ENCODE assay signal across 10 cellular contexts in the genomic region with DNA sequence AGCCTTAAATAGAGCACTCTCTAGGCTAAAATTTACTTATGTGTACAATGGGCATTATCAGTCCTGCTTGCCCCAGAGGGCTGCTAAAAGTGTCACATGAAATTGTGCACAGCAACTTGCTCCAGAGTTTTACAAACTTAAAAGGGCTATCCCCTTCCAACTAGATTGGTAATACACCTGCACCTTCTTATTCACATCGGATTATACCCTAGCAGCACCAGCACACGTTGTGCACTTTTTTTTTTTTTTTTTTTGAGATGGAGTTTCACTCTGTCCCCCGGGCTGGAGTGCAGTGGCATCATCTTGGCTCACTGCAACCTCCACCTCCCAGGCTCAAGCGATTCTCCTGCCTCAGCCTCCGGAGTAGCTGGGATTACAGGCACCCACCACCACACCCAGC. TPM values are rescaled to one million over a fixed set of nuclear protein-coding genes. Genes with fewer than 3 reads are reported as not detected.
DNase-seq lines count a peak whose midpoint lies in the region; ATAC-seq and TF ChIP-seq lines count a peak whose summit lies in the region.
"Not testable (repeated sequence)": the region's sequence is repeated elsewhere in the genome, so short reads cannot be mapped to it uniquely, and the experiment has no call there.
"Had no signal": no experiment of that assay in that cellular context is flagged by ENCODE, and none has a peak within 500 bp of the region (broad histone marks: within the 10 kb centered on the region; RNA-seq: fewer than 3 reads in every experiment).

No MANE protein-coding gene starts in this region.

- H3K36me3 ChIP-seq in GM23338 (ENCODE audit: insufficient read depth) (peaks cover 19% of the 10 kb centered on the region), HUES6 (ENCODE audit: control insufficient read depth, insufficient read depth, low read length) (peaks cover 36% of the 10 kb centered on the region)
- not testable (repeated sequence) for H3K36me3 ChIP-seq in mesendoderm (ENCODE audit: control insufficient read depth, insufficient read depth, low read length); neural progenitor cell

- H3K36me3 Mint-ChIP-seq in GM23338 (ENCODE audit: low read depth) (peaks cover 47% of the 10 kb centered on the region), WTC11 (peaks cover 38% of the 10 kb centered on the region), endothelial cell (ENCODE audit: low read depth, unreplicated experiment) (peaks cover 16% of the 10 kb centered on the region), neural progenitor cell (peaks cover 16% of the 10 kb centered on the region)
- peaks cover 17% of the 10 kb centered on the region for H3K36me3 Mint-ChIP-seq in activated T-helper 1 cell treated with anti-CD3 and anti-CD28 coated beads, Interleukin-12 subunit alpha, Interleukin-12 subunit beta, Interleukin-2, Interleukin-4 antibody, amounts not matched to agents 30 ng/mL and 10 ng/mL and 1 ng/mL, durations not matched to agents 14 hours and 24 hours and 36 hours (ENCODE audit: low read depth)

- H3K79me2 ChIP-seq in GM23338 (replicated peaks; ENCODE audit: insufficient read depth) (peaks cover 50% of the 10 kb centered on the region), mesendoderm (ENCODE audit: control insufficient read depth, insufficient read depth, low read length) (peaks cover 23% of the 10 kb centered on the region), neural progenitor cell (ENCODE audit: low read depth) (peaks cover 36% of the 10 kb centered on the region)

- H4K5ac ChIP-seq in mesendoderm (ENCODE audit: low read length), result not testable (repeated sequence)

- intact Hi-C loops in activated T-helper 1 cell treated with anti-CD3 and anti-CD28 coated beads, Interleukin-12 subunit alpha, Interleukin-12 subunit beta, Interleukin-2, Interleukin-4 antibody, amounts not matched to agents 30 ng/mL and 10 ng/mL and 1 ng/mL, durations not matched to agents 14 hours and 24 hours and 36 hours (cut with micrococcal nuclease), result not testable (repeated sequence)

- H2AFZ ChIP-seq in GM23338; neural progenitor cell (replicated peaks): not testable (repeated sequence)

- H3K56ac ChIP-seq in mesendoderm (ENCODE audit: low read length), result peak overlapping the region; percentile 71

- H3K9me2 ChIP-seq in GM23338 (ENCODE audit: insufficient read depth), result not testable (repeated sequence)

- not testable (repeated sequence) for H3K9me3 Mint-ChIP-seq in GM23338; WTC11; activated T-helper 1 cell treated with anti-CD3 and anti-CD28 coated beads, Interleukin-12 subunit alpha, Interleukin-12 subunit beta, Interleukin-2, Interleukin-4 antibody, amounts not matched to agents 30 ng/mL and 10 ng/mL and 1 ng/mL, durations not matched to agents 14 hours and 24 hours and 36 hours; endothelial cell (ENCODE audit: unreplicated experiment); neural progenitor cell

- peak overlapping the region; percentile 65; the same call in 1 of the 2 replicates for H3K27ac Mint-ChIP-seq in GM23338
- H3K27ac Mint-ChIP-seq in WTC11, result peak overlapping the region; percentile 95
- H3K27ac Mint-ChIP-seq in activated T-helper 1 cell treated with anti-CD3 and anti-CD28 coated beads, Interleukin-12 subunit alpha, Interleukin-12 subunit beta, Interleukin-2, Interleukin-4 antibody, amounts not matched to agents 30 ng/mL and 10 ng/mL and 1 ng/mL, durations not matched to agents 14 hours and 24 hours and 36 hours; neural progenitor cell: not testable (repeated sequence)
- H3K27ac Mint-ChIP-seq in endothelial cell (ENCODE audit: unreplicated experiment), result peak overlapping the region; percentile 0

- TF ChIP-seq CTCF in GM23338 (conservative IDR thresholded peaks at IDR 0.05; ENCODE audit: low read depth in 2 of 2); WTC11 (IDR thresholded peaks at IDR 0.05); endothelial cell (IDR thresholded peaks at IDR 0.05; ENCODE audit: unreplicated experiment); neural progenitor cell (IDR thresholded peaks at IDR 0.05): not testable (repeated sequence)

- H3K27me3 ChIP-seq in GM23338 (ENCODE audit: insufficient read depth); HUES6 (ENCODE audit: control insufficient read depth, insufficient read depth, low read length); mesendoderm (ENCODE audit: insufficient read depth, low read length, poor library complexity); neural progenitor cell: not testable (repeated sequence)

- DNase-seq in GM23338 (ENCODE audit: low spot score); HEK293T (ENCODE audit: extremely low spot score); WTC11 (ENCODE audit: low spot score); activated T-helper 1 cell treated with anti-CD3 and anti-CD28 coated beads, Interleukin-12 subunit alpha, Interleukin-12 subunit beta, Interleukin-2, Interleukin-4 antibody, amounts not matched to agents 30 ng/mL and 10 ng/mL and 1 ng/mL, durations not matched to agents 14 hours and 24 hours and 36 hours (ENCODE audit: low spot score); endothelial cell (ENCODE audit: low spot score); mesendoderm; neural progenitor cell (ENCODE audit: low spot score): not testable (repeated sequence)

- not testable (repeated sequence) for H3K9ac ChIP-seq in HUES6 (ENCODE audit: low read length); neural progenitor cell
- peak overlapping the region; percentile 11 for H3K9ac ChIP-seq in mesendoderm (ENCODE audit: low read length)

- not testable (repeated sequence) for H3K9me3 ChIP-seq in HUES6 (ENCODE audit: control insufficient read depth, insufficient read depth, low read depth, low read length); neural progenitor cell (ENCODE audit: low read depth)

- H2BK15ac ChIP-seq in mesendoderm (replicated peaks; ENCODE audit: low read depth), result not testable (repeated sequence)

- H3K79me1 ChIP-seq in mesendoderm (ENCODE audit: low read length), result not testable (repeated sequence)

- peaks cover 14% of the 10 kb centered on the region for H3K27me3 Mint-ChIP-seq in GM23338 (ENCODE audit: insufficient read depth, low read depth, poor library complexity)
- not testable (repeated sequence) for H3K27me3 Mint-ChIP-seq in WTC11 (ENCODE audit: low read depth); activated T-helper 1 cell treated with anti-CD3 and anti-CD28 coated beads, Interleukin-12 subunit alpha, Interleukin-12 subunit beta, Interleukin-2, Interleukin-4 antibody, amounts not matched to agents 30 ng/mL and 10 ng/mL and 1 ng/mL, durations not matched to agents 14 hours and 24 hours and 36 hours (ENCODE audit: insufficient read depth); endothelial cell (ENCODE audit: unreplicated experiment); neural progenitor cell (ENCODE audit: insufficient read depth, low read depth)

- POLR2A ChIA-PET in HEK293T (lab: Yijun Ruan, JAX), result not testable (repeated sequence)
- POLR2A ChIA-PET in WTC11 (lab: Charles Lee), result interaction anchor here (0.6 to 0.7 kb wide), 2 partner anchors 40 to 95 kb away, joined by 3 to 5 read pairs; no protein-coding TSS in a partner anchor

- H3K4ac ChIP-seq in mesendoderm (ENCODE audit: low read depth, low read length), result not testable (repeated sequence)

- not testable (repeated sequence) for H2BK120ac ChIP-seq in mesendoderm (ENCODE audit: low read depth, low read length)

- peak overlapping the region; percentile 45; the same call in 2 of the 3 replicates for H3K4me3 Mint-ChIP-seq in GM23338
- peak overlapping the region; percentile 49 for H3K4me3 Mint-ChIP-seq in WTC11
- peak overlapping the region; percentile 30 for H3K4me3 Mint-ChIP-seq in activated T-helper 1 cell treated with anti-CD3 and anti-CD28 coated beads, Interleukin-12 subunit alpha, Interleukin-12 subunit beta, Interleukin-2, Interleukin-4 antibody, amounts not matched to agents 30 ng/mL and 10 ng/mL and 1 ng/mL, durations not matched to agents 14 hours and 24 hours and 36 hours
- H3K4me3 Mint-ChIP-seq in endothelial cell (ENCODE audit: unreplicated experiment), result not testable (repeated sequence)
- H3K4me3 Mint-ChIP-seq in neural progenitor cell, result peak overlapping the region; percentile 43

- CTCF ChIA-PET in HEK293T (lab: Yijun Ruan, JAX) (interaction anchor here (0.6 kb wide), 1 partner anchor 379 kb away, joined by 5 read pairs; no protein-coding TSS in a partner anchor), WTC11 (lab: Charles Lee) (interaction anchor here (0.7 kb wide), 1 partner anchor 279 kb away, joined by 3 read pairs; no protein-coding TSS in a partner anchor)

- H3K18ac ChIP-seq in mesendoderm (ENCODE audit: low read length), result peak overlapping the region; percentile 53

- H2BK5ac ChIP-seq in mesendoderm (ENCODE audit: low read length), result peak overlapping the region; percentile 83

- peak overlapping the region; percentile 67 for H3K4me2 ChIP-seq in GM23338
- H3K4me2 ChIP-seq in mesendoderm (ENCODE audit: low read length); neural progenitor cell: not testable (repeated sequence)

- H3K27ac ChIP-seq in GM23338 (ENCODE audit: low read depth), result peak overlapping the region; percentile 95
- H3K27ac ChIP-seq in HUES6 (ENCODE audit: low read depth, low read length), result peak overlapping the region; percentile 39; the same call in 1 of the 2 replicates
- peak overlapping the region; percentile 81 for H3K27ac ChIP-seq in mesendoderm (ENCODE audit: low read depth, low read length)
- H3K27ac ChIP-seq in neural progenitor cell, result not testable (repeated sequence)

- WGBS in mesendoderm (ENCODE audit: extremely low coverage, insufficient coverage, low lambda C conversion rate), result no CpG with 5 or more reads among the region's 5 CpGs

- peaks cover 12% of the 10 kb centered on the region for H4K20me1 ChIP-seq in GM23338 (replicated peaks; ENCODE audit: insufficient read depth)
- H4K20me1 ChIP-seq in neural progenitor cell (ENCODE audit: low read depth), result peaks cover 22% of the 10 kb centered on the region

- H4K8ac ChIP-seq in mesendoderm (ENCODE audit: low read depth, low read length), result not testable (repeated sequence)

- H3F3A ChIP-seq in GM23338 (replicated peaks; ENCODE audit: low read depth) (peaks cover 51% of the 10 kb centered on the region), neural progenitor cell (ENCODE audit: low read depth) (peaks cover 17% of the 10 kb centered on the region)

- peak overlapping the region; percentile 29 for H3K23ac ChIP-seq in mesendoderm (ENCODE audit: low read length)

- H3K4me1 Mint-ChIP-seq in GM23338 (peaks cover 44% of the 10 kb centered on the region), WTC11 (peaks cover 49% of the 10 kb centered on the region), endothelial cell (ENCODE audit: unreplicated experiment) (peaks cover 50% of the 10 kb centered on the region), neural progenitor cell (peaks cover 29% of the 10 kb centered on the region)
- peaks cover 24% of the 10 kb centered on the region for H3K4me1 Mint-ChIP-seq in activated T-helper 1 cell treated with anti-CD3 and anti-CD28 coated beads, Interleukin-12 subunit alpha, Interleukin-12 subunit beta, Interleukin-2, Interleukin-4 antibody, amounts not matched to agents 30 ng/mL and 10 ng/mL and 1 ng/mL, durations not matched to agents 14 hours and 24 hours and 36 hours (ENCODE audit: low read depth)

- not testable (repeated sequence) for H3K4me3 ChIP-seq in GM23338; HUES6 (ENCODE audit: low read depth, low read length); mesendoderm (ENCODE audit: low read length); neural progenitor cell

- not testable (repeated sequence) for H2AK5ac ChIP-seq in mesendoderm (ENCODE audit: low read length)

- peaks cover 39% of the 10 kb centered on the region for H3K4me1 ChIP-seq in GM23338 (ENCODE audit: insufficient read depth)
- peaks cover 35% of the 10 kb centered on the region for H3K4me1 ChIP-seq in HUES6 (ENCODE audit: control insufficient read depth, insufficient read depth, low read length)
- H3K4me1 ChIP-seq in mesendoderm (ENCODE audit: control insufficient read depth, low read depth, low read length), result peaks cover 10% of the 10 kb centered on the region
- peaks cover 15% of the 10 kb centered on the region for H3K4me1 ChIP-seq in neural progenitor cell

- not testable (repeated sequence) for ATAC-seq in GM23338, WTC11

RNA-seq across cellular contexts. Expression of gene ATP5PD, which starts 3.0 kb away (rescaled TPM):
- 240 and 244 TPM in 2 replicates for total RNA-seq in GM23338 (2014; rRNA removed; shearing (Covaris generic))
- polyA plus RNA-seq in GM23338 (2016; fragmentation: Nextera tagmentation; extraction: Ambion mirVana), result 1,144 and 1,234 TPM in 2 replicates
- total RNA-seq in WTC11 (2021) (383 to 427 TPM (median 419 TPM) in 3 replicates), endothelial cell (ENCODE audit: unreplicated experiment) (179 TPM), neural progenitor cell (ENCODE audit: low replicate concordance) (209 and 268 TPM in 2 replicates)
- 152 and 165 TPM in 2 replicates for total RNA-seq in activated T-helper 1 cell treated with anti-CD3 and anti-CD28 coated beads, Interleukin-12 subunit alpha, Interleukin-12 subunit beta, Interleukin-2, Interleukin-4 antibody, amounts not matched to agents 30 ng/mL and 10 ng/mL and 1 ng/mL, durations not matched to agents 14 hours and 24 hours and 36 hours
- 592 TPM for polyA plus RNA-seq in mesendoderm (2013, experiment 1 of 2)
- polyA plus RNA-seq in mesendoderm (2013, experiment 2 of 2), result 600 TPM

RNA-seq across cellular contexts. Expression of gene KCTD2, which starts 3.2 kb away (rescaled TPM):
- 24.3 and 30.0 TPM in 2 replicates for total RNA-seq in GM23338 (2014; rRNA removed; shearing (Covaris generic))
- 7.4 and 8.1 TPM in 2 replicates for polyA plus RNA-seq in GM23338 (2016; fragmentation: Nextera tagmentation; extraction: Ambion mirVana)
- total RNA-seq in WTC11 (2021) (31.3 to 34.0 TPM (median 32.8 TPM) in 3 replicates), endothelial cell (ENCODE audit: unreplicated experiment) (33.5 TPM), neural progenitor cell (ENCODE audit: low replicate concordance) (28.9 and 32.9 TPM in 2 replicates)
- total RNA-seq in activated T-helper 1 cell treated with anti-CD3 and anti-CD28 coated beads, Interleukin-12 subunit alpha, Interleukin-12 subunit beta, Interleukin-2, Interleukin-4 antibody, amounts not matched to agents 30 ng/mL and 10 ng/mL and 1 ng/mL, durations not matched to agents 14 hours and 24 hours and 36 hours, result 21.2 and 22.6 TPM in 2 replicates
- 39.4 TPM for polyA plus RNA-seq in mesendoderm (2013, experiment 1 of 2)
- polyA plus RNA-seq in mesendoderm (2013, experiment 2 of 2), result 37.9 TPM

RNA-seq across cellular contexts. Expression of gene MRPL58, which starts 31.3 kb away (rescaled TPM):
- 38.0 and 48.5 TPM in 2 replicates for total RNA-seq in GM23338 (2014; rRNA removed; shearing (Covaris generic))
- polyA plus RNA-seq in GM23338 (2016; fragmentation: Nextera tagmentation; extraction: Ambion mirVana), result 66.7 and 68.0 TPM in 2 replicates
- total RNA-seq in WTC11 (2021) (41.8 to 43.7 TPM (median 41.9 TPM) in 3 replicates), endothelial cell (ENCODE audit: unreplicated experiment) (16.2 TPM), neural progenitor cell (ENCODE audit: low replicate concordance) (50.8 and 52.8 TPM in 2 replicates)
- total RNA-seq in activated T-helper 1 cell treated with anti-CD3 and anti-CD28 coated beads, Interleukin-12 subunit alpha, Interleukin-12 subunit beta, Interleukin-2, Interleukin-4 antibody, amounts not matched to agents 30 ng/mL and 10 ng/mL and 1 ng/mL, durations not matched to agents 14 hours and 24 hours and 36 hours, result 77.8 and 78.1 TPM in 2 replicates
- 51.3 TPM for polyA plus RNA-seq in mesendoderm (2013, experiment 1 of 2)
- 51.7 TPM for polyA plus RNA-seq in mesendoderm (2013, experiment 2 of 2)

RNA-seq across cellular contexts. Expression of gene SLC16A5, which starts 44.0 kb away (rescaled TPM):
- total RNA-seq in GM23338 (2014; rRNA removed; shearing (Covaris generic)), result 30.1 and 40.0 TPM in 2 replicates
- 5.0 and 7.3 TPM in 2 replicates for polyA plus RNA-seq in GM23338 (2016; fragmentation: Nextera tagmentation; extraction: Ambion mirVana)
- total RNA-seq in WTC11 (2021), result 32.4 to 33.5 TPM (median 33.1 TPM) in 3 replicates
- total RNA-seq in activated T-helper 1 cell treated with anti-CD3 and anti-CD28 coated beads, Interleukin-12 subunit alpha, Interleukin-12 subunit beta, Interleukin-2, Interleukin-4 antibody, amounts not matched to agents 30 ng/mL and 10 ng/mL and 1 ng/mL, durations not matched to agents 14 hours and 24 hours and 36 hours, result 5.5 and 7.2 TPM in 2 replicates
- total RNA-seq in endothelial cell (ENCODE audit: unreplicated experiment), result 50.9 TPM
- 14.5 TPM for polyA plus RNA-seq in mesendoderm (2013, experiment 1 of 2)
- polyA plus RNA-seq in mesendoderm (2013, experiment 2 of 2), result 13.3 TPM
- total RNA-seq in neural progenitor cell (ENCODE audit: low replicate concordance), result 3.4 and 19.9 TPM in 2 replicates

RNA-seq across cellular contexts. Expression of gene CDR2L, which starts 56.4 kb away (rescaled TPM):
- total RNA-seq in GM23338 (2014; rRNA removed; shearing (Covaris generic)), result 34.4 and 35.8 TPM in 2 replicates
- polyA plus RNA-seq in GM23338 (2016; fragmentation: Nextera tagmentation; extraction: Ambion mirVana), result 17.7 and 18.3 TPM in 2 replicates
- total RNA-seq in WTC11 (2021), result 28.6 to 31.3 TPM (median 31.0 TPM) in 3 replicates
- total RNA-seq in activated T-helper 1 cell treated with anti-CD3 and anti-CD28 coated beads, Interleukin-12 subunit alpha, Interleukin-12 subunit beta, Interleukin-2, Interleukin-4 antibody, amounts not matched to agents 30 ng/mL and 10 ng/mL and 1 ng/mL, durations not matched to agents 14 hours and 24 hours and 36 hours, result 1.1 and 1.3 TPM in 2 replicates
- total RNA-seq in endothelial cell (ENCODE audit: unreplicated experiment), result 33.2 TPM
- polyA plus RNA-seq in mesendoderm (2013, experiment 1 of 2), result 32.5 TPM
- 31.7 TPM for polyA plus RNA-seq in mesendoderm (2013, experiment 2 of 2)
- total RNA-seq in neural progenitor cell (ENCODE audit: low replicate concordance), result 4.0 and 15.8 TPM in 2 replicates
- total RNA-seq: CD4-positive, CD25-positive, alpha-beta regulatory T cell had no signal
- polyA plus RNA-seq: CD14-positive monocyte had no signal
